Comparison of ENCODE assay signal across 8 cellular contexts in the genomic region with DNA sequence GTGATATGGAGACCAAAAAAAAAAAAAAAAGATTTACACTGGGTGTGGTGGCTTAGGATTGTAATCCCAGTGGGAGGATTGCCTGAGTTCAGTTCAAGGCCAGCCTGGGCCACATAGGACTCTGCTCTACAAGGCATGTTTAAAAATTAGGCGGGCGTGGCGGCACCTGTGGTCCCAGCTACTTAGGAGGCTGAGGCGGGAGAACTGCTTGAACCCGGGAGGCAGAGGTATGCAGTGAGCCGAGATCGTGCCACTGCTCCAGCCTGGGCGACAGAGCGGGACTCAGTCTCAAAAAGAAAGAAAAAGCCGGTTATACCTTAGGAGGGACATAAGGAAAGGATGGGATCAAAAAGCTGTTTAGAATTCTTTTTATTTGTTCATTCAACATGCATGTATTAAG. TPM values are rescaled to one million over a fixed set of nuclear protein-coding genes. Genes with fewer than 3 reads are reported as not detected.
DNase-seq lines count a peak whose midpoint lies in the region; ATAC-seq and TF ChIP-seq lines count a peak whose summit lies in the region.

No MANE protein-coding gene starts in this region.

- intact Hi-C loops in gastrocnemius medialis (cut with DNase I; ENCODE audit: low total_unique reads): loop anchor here (5.0 kb wide), 1 partner anchor 243 kb away; no protein-coding TSS in a partner anchor

- in situ Hi-C loops in gastrocnemius medialis (cut with MboI; ENCODE audit: low sequenced_read_pairs in 4 of 4): loop anchor here in 3 of 4 donors (25.0 kb wide), 1 partner anchor 377 kb away; no protein-coding TSS in a partner anchor

- H3K4me1 ChIP-seq in fibroblast of lung (ENCODE audit: control insufficient read depth, extremely low read depth, insufficient read depth, low read length) (no peaks in the 10 kb centered on the region), gastrocnemius medialis (peaks cover 5 to 11% of the 10 kb centered on the region in 2 donors)

- CTCF ChIA-PET in RWPE1 (lab: Yijun Ruan, JAX): interaction anchor here (1.4 kb wide), 1 partner anchor 243 kb away, joined by 3 read pairs; no protein-coding TSS in a partner anchor

- no peaks in the 10 kb centered on the region for H4K20me1 ChIP-seq in fibroblast of lung (ENCODE audit: control insufficient read depth, extremely low read depth, insufficient read depth, low read length)

- H3K4me3 ChIP-seq in fibroblast of lung (replicated peaks in 1 of 4; ENCODE audit: control extremely low read depth in 1 of 4, insufficient read depth in 1 of 4, low read depth in 3 of 4, low read length in 4 of 4) (peak overlapping the region; percentile 31 to 57 (median 46)), gastrocnemius medialis (peak overlapping the region; percentile 53 to 70 (median 59))

- no peaks in the 10 kb centered on the region for H3K9me3 ChIP-seq in fibroblast of lung (ENCODE audit: control insufficient read depth, insufficient read depth, low read depth, low read length)
- no peaks in the 10 kb centered on the region for H3K9me3 ChIP-seq in gastrocnemius medialis

- H3K27me3 ChIP-seq in fibroblast of lung (ENCODE audit: control insufficient read depth, insufficient read depth, low read length): no peaks in the 10 kb centered on the region
- H3K27me3 ChIP-seq in gastrocnemius medialis: no peaks in the 10 kb centered on the region

- no peak for TF ChIP-seq POLR2A in gastrocnemius medialis (IDR thresholded peaks at IDR 0.05)

- H3K79me2 ChIP-seq in fibroblast of lung (ENCODE audit: control insufficient read depth, insufficient read depth, low read length): no peaks in the 10 kb centered on the region

- peak overlapping the region; percentile 83 for H3K4me2 ChIP-seq in fibroblast of lung (ENCODE audit: extremely low read depth, insufficient read depth, low read length)

- ATAC-seq in gastrocnemius medialis: peak in 1 of 2 donors; percentile 4
- no peak for ATAC-seq in HG03520 (IDR thresholded peaks at IDR 0.05; ENCODE audit: unreplicated experiment)

- no peak overlapping the region for H2AFZ ChIP-seq in fibroblast of lung (ENCODE audit: low read length)

- peak overlapping the region; percentile 48 for H3K9ac ChIP-seq in fibroblast of lung (ENCODE audit: insufficient read depth, low read length)

- no peak for TF ChIP-seq CTCF in RWPE1 (conservative IDR thresholded peaks at IDR 0.05; ENCODE audit: low read depth)
- no peak for TF ChIP-seq CTCF in fibroblast of lung (conservative IDR thresholded peaks at IDR 0.05 in 1 of 2, IDR thresholded peaks at IDR 0.05 in 1 of 2; ENCODE audit: low read depth in 1 of 2, low read length in 2 of 2)
- TF ChIP-seq CTCF in gastrocnemius medialis (IDR thresholded peaks at IDR 0.05 in 4 of 5, conservative IDR thresholded peaks at IDR 0.05 in 1 of 5): no peak

- DNase-seq in EL: peak; percentile 2
- no peak for DNase-seq in RWPE1 (ENCODE audit: low spot score)
- DNase-seq in fibroblast of lung (ENCODE audit: low read depth in 2 of 2): no peak
- DNase-seq in gastrocnemius medialis: no peak
- DNase-seq in nucleus accumbens (lab: John Stamatoyannopoulos, UW): no peak
- no peak for DNase-seq in mesenteric fat pad (ENCODE audit: low spot score)
- no peak for DNase-seq in AG08396 (ENCODE audit: low spot score)

- POLR2A ChIA-PET in RWPE1 (lab: Yijun Ruan, JAX; ENCODE audit: low non-redundant PET): interaction anchor here (1.0 kb wide), 1 partner anchor 58 kb away, joined by 3 read pairs; a partner anchor contains a TSS

- H3K36me3 ChIP-seq in fibroblast of lung (ENCODE audit: control insufficient read depth, insufficient read depth, low read length): no peaks in the 10 kb centered on the region
- peaks cover 0 to 8% of the 10 kb centered on the region in 2 donors for H3K36me3 ChIP-seq in gastrocnemius medialis

- H3K27ac ChIP-seq in RWPE1: peak overlapping the region; percentile 67
- peak overlapping the region; percentile 22 for H3K27ac ChIP-seq in fibroblast of lung (ENCODE audit: insufficient read depth, low read length)
- H3K27ac ChIP-seq in gastrocnemius medialis: no peak overlapping the region

RNA-seq across cellular contexts. Expression of a gene that starts 0.7 kb away (rescaled TPM):
- total RNA-seq in fibroblast of lung: 0.77 and 0.83 TPM in 2 replicates
- 0.06 and 0.09 TPM in 2 replicates for polyA plus RNA-seq in fibroblast of lung
- 0.15 and 0.24 TPM in 2 replicates for polyA plus RNA-seq in fibroblast of lung (2012)
- not detected in 2 replicates for polyA minus RNA-seq in fibroblast of lung (ENCODE audit: low replicate concordance)
- total RNA-seq in gastrocnemius medialis: under 1 TPM in 1 of 4 donors, not detected in 3; 0.31 TPM
- total RNA-seq in mesenteric fat pad: 2.0 TPM

RNA-seq across cellular contexts. Expression of a gene that starts 58.3 kb away (rescaled TPM):
- 164 and 172 TPM in 2 replicates for total RNA-seq in fibroblast of lung
- polyA plus RNA-seq in fibroblast of lung: 161 and 179 TPM in 2 replicates
- polyA plus RNA-seq in fibroblast of lung (2012): 102 and 128 TPM in 2 replicates
- 29.4 and 52.8 TPM in 2 replicates for polyA minus RNA-seq in fibroblast of lung (ENCODE audit: low replicate concordance)
- total RNA-seq in gastrocnemius medialis: 100 to 1,000 TPM; 230 to 419 (median 317) TPM
- 201 TPM for total RNA-seq in mesenteric fat pad

Comparison
In these comparisons a context has a peak if more than half of its experiments do, and no peak if none do; other contexts are left out.
1. H3K27ac ChIP-seq: peak in RWPE1 (single experiment) and fibroblast of lung (single experiment); none in gastrocnemius medialis (0 of 4).